2 cellular contexts compared by ENCODE assay signal in the genomic region with DNA sequence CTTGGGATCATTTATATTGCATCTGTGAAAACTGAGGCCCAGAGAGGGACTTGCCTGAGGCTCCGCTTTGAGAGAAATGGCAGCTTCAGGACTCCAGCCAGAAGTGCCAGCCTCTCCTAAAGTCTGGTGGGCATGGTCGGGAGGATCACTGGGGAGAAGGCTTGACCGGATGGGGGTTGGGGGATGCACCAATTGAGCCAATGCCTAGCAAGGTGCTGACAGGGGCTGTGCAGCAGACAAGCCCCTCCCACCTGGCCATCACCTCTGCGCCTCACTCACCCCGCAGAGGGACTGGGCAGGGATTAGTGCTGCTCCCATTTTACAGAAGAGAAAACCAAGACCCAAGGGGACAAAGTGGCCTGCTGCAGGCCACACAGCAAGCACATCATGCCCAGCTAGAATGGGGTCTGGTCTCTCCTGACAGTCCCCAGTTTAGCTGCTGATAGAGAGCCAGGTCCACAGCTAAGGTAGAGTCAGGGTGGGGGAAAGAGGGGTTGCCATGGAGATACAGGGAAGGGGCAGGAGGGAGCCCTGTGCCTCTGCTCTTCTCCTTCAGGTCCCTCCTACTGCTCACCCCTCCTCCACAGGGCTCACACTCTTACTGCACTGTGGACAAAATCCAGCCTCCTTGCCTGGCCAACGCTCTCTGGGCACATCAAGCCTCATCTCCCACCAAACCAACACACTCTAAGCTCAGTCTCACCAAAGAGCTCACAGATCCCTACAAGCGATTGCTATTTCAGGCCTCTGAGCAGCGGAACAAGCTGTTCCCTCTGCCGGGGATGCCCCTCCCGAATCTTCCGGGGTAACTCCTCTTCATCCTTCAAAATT.
TF ChIP-seq lines count a peak whose summit lies in the region.

No MANE protein-coding gene starts in this region.

TF ChIP-seq in GM12878, 131 proteins besides CTCF, POLR2A, EP300 and RAD21:
- TF ChIP-seq EZH2 (IDR thresholded peaks at IDR 0.05; ENCODE audit: borderline replicate concordance, control insufficient read depth, low read depth, low read length) (no peak), SUPT20H (IDR thresholded peaks at IDR 0.05; ENCODE audit: borderline replicate concordance, control insufficient read depth, low read depth, low read length) (no peak), YBX1 (IDR thresholded peaks at IDR 0.05) (no peak), SUZ12 (IDR thresholded peaks at IDR 0.05; ENCODE audit: unreplicated experiment) (no peak), IKZF1 (conservative IDR thresholded peaks at IDR 0.05) (0 out of 2 replicates have a peak, but pooled peaks have one; percentile 8)

TF ChIP-seq in SK-N-SH treated with all-trans-retinoic acid at 6 μM for 48 hours, 23 proteins besides CTCF, POLR2A, EP300 and RAD21:
- TF ChIP-seq TCF4 (CRISPR knock-in tag; IDR thresholded peaks at IDR 0.05; ENCODE audit: borderline replicate concordance) (no peak), PPARA (CRISPR knock-in tag; IDR thresholded peaks at IDR 0.05; ENCODE audit: borderline replicate concordance) (no peak)
